Comparison of ENCODE assay signal across 1 cellular context in the genomic region with DNA sequence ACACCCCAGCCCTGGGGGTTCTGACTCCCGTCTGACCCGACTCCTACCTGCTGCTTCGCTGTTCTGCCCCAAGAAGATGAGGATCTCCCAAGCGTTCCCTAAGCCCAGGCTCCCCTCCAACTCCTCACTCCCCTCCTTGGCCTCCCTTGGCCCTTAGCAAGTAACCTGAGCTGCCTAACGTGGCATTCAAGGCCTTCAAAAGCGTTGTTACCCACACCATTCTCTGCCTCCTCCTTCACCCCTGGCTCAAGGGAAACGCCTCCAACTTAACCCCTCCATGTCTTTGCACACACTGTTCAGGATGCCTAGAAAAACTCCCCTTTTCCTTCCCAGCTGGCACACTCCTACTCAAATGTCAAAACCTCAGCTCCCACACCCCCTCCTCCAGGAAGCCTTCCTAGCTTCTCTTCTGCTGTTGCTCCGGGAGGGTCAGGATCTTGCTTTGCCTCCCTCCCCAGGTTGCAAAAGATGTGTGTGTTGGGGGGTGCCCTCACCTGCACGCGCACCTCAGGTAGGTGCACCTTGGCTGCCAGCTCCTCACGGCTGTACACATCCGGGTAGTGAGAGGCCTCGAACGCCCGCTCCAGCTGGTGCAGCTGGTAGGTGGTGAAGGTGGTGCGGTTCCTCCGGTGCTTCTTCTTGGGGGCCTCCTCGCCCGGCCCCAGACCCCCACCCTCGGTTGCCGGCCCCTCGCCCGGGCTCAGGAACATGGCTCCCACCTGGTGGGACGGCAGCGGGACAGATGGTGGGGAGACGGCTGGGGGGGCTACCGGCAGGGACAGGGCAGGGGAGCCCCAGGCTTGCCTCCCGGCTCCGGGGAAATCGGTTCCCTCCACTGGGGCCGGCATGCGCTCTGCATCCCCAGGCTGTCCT.
A peak's percentile ranks its signal among the peaks of the same experiment; 100 is the strongest.
TF ChIP-seq lines count a peak whose summit lies in the region.

No MANE protein-coding gene starts in this region.

TF ChIP-seq in HEK293, 187 proteins besides CTCF, POLR2A, EP300 and RAD21 (continued from another document and continues in another):
- TF ChIP-seq, protein P1, sequence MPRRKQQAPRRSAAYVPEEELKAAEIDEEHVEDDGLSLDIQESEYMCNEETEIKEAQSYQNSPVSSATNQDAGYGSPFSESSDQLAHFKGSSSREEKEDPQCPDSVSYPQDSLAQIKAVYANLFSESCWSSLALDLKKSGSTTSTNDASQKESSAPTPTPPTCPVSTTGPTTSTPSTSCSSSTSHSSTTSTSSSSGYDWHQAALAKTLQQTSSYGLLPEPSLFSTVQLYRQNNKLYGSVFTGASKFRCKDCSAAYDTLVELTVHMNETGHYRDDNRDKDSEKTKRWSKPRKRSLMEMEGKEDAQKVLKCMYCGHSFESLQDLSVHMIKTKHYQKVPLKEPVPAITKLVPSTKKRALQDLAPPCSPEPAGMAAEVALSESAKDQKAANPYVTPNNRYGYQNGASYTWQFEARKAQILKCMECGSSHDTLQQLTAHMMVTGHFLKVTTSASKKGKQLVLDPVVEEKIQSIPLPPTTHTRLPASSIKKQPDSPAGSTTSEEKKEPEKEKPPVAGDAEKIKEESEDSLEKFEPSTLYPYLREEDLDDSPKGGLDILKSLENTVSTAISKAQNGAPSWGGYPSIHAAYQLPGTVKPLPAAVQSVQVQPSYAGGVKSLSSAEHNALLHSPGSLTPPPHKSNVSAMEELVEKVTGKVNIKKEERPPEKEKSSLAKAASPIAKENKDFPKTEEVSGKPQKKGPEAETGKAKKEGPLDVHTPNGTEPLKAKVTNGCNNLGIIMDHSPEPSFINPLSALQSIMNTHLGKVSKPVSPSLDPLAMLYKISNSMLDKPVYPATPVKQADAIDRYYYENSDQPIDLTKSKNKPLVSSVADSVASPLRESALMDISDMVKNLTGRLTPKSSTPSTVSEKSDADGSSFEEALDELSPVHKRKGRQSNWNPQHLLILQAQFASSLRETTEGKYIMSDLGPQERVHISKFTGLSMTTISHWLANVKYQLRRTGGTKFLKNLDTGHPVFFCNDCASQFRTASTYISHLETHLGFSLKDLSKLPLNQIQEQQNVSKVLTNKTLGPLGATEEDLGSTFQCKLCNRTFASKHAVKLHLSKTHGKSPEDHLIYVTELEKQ (tag by site-specific recombination; IDR thresholded peaks at IDR 0.05; ENCODE audit: borderline replicate concordance), result no peak
- TF ChIP-seq ZNF76 (tag by site-specific recombination; IDR thresholded peaks at IDR 0.05; ENCODE audit: borderline replicate concordance, low read depth) (no peak), ZNF404 (tag by site-specific recombination; IDR thresholded peaks at IDR 0.05) (no peak), ZNF548 (tag by site-specific recombination; IDR thresholded peaks at IDR 0.05) (no peak), TCF7L2 (IDR thresholded peaks at IDR 0.05; ENCODE audit: borderline replicate concordance, low read depth, low read length) (no peak), SP2 (tag by site-specific recombination; IDR thresholded peaks at IDR 0.05) (no peak), ZNF274 (IDR thresholded peaks at IDR 0.05; ENCODE audit: low read length) (no peak), ZNF274 (tag by site-specific recombination; IDR thresholded peaks at IDR 0.05; ENCODE audit: borderline replicate concordance) (no peak), ZNF776 (tag by site-specific recombination; IDR thresholded peaks at IDR 0.05; ENCODE audit: borderline replicate concordance) (no peak), ZNF10 (tag by site-specific recombination; IDR thresholded peaks at IDR 0.05) (no peak), ZNF843 (tag by site-specific recombination; IDR thresholded peaks at IDR 0.05) (no peak), GLI4 (tag by site-specific recombination; IDR thresholded peaks at IDR 0.05) (peak; percentile 77; the same call in 1 of the 2 replicates), ZNF366 (tag by site-specific recombination; conservative IDR thresholded peaks at IDR 0.05) (no peak), ZNF302 (tag by site-specific recombination; IDR thresholded peaks at IDR 0.05; ENCODE audit: low read depth) (no peak), ZNF221 (tag by site-specific recombination; IDR thresholded peaks at IDR 0.05; ENCODE audit: borderline replicate concordance) (no peak), ZNF658 (tag by site-specific recombination; IDR thresholded peaks at IDR 0.05) (no peak), ZNF560 (tag by site-specific recombination; IDR thresholded peaks at IDR 0.05; ENCODE audit: borderline replicate concordance) (no peak), HOXD13 (CRISPR knock-in tag; IDR thresholded peaks at IDR 0.05; ENCODE audit: borderline replicate concordance) (no peak), ZNF37A (tag by site-specific recombination; IDR thresholded peaks at IDR 0.05) (no peak), ZNF311 (tag by site-specific recombination; IDR thresholded peaks at IDR 0.05; ENCODE audit: borderline replicate concordance) (no peak), ZSCAN16 (tag by site-specific recombination; IDR thresholded peaks at IDR 0.05) (no peak), ZNF670 (tag by site-specific recombination; IDR thresholded peaks at IDR 0.05; ENCODE audit: low read depth) (no peak), FEZF1 (tag by site-specific recombination; IDR thresholded peaks at IDR 0.05) (no peak), SP3 (tag by site-specific recombination; IDR thresholded peaks at IDR 0.05) (no peak), ZNF341 (tag by site-specific recombination; IDR thresholded peaks at IDR 0.05; ENCODE audit: low read depth) (no peak), ZSCAN23 (tag by site-specific recombination; IDR thresholded peaks at IDR 0.05) (no peak), ZNF530 (tag by site-specific recombination; IDR thresholded peaks at IDR 0.05; ENCODE audit: low read depth) (no peak), ZNF677 (tag by site-specific recombination; IDR thresholded peaks at IDR 0.05) (no peak), ZNF324 (tag by site-specific recombination; IDR thresholded peaks at IDR 0.05) (no peak), ZBTB1 (tag by site-specific recombination; IDR thresholded peaks at IDR 0.05) (no peak), ZNF112 (tag by site-specific recombination; IDR thresholded peaks at IDR 0.05) (no peak), ZNF664 (tag by site-specific recombination; IDR thresholded peaks at IDR 0.05) (no peak)
- TF ChIP-seq, protein P2, sequence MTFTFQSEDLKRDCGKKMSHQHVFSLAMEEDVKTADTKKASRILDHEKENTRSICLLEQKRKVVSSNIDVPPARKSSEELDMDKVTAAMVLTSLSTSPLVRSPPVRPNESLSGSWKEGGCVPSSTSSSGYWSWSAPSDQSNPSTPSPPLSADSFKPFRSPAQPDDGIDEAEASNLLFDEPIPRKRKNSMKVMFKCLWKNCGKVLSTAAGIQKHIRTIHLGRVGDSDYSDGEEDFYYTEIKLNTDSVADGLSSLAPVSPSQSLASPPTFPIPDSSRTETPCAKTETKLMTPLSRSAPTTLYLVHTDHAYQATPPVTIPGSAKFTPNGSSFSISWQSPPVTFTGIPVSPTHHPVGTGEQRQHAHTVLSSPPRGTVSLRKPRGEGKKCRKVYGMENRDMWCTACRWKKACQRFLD (tag by site-specific recombination; IDR thresholded peaks at IDR 0.05), result no peak
- TF ChIP-seq, protein P3, sequence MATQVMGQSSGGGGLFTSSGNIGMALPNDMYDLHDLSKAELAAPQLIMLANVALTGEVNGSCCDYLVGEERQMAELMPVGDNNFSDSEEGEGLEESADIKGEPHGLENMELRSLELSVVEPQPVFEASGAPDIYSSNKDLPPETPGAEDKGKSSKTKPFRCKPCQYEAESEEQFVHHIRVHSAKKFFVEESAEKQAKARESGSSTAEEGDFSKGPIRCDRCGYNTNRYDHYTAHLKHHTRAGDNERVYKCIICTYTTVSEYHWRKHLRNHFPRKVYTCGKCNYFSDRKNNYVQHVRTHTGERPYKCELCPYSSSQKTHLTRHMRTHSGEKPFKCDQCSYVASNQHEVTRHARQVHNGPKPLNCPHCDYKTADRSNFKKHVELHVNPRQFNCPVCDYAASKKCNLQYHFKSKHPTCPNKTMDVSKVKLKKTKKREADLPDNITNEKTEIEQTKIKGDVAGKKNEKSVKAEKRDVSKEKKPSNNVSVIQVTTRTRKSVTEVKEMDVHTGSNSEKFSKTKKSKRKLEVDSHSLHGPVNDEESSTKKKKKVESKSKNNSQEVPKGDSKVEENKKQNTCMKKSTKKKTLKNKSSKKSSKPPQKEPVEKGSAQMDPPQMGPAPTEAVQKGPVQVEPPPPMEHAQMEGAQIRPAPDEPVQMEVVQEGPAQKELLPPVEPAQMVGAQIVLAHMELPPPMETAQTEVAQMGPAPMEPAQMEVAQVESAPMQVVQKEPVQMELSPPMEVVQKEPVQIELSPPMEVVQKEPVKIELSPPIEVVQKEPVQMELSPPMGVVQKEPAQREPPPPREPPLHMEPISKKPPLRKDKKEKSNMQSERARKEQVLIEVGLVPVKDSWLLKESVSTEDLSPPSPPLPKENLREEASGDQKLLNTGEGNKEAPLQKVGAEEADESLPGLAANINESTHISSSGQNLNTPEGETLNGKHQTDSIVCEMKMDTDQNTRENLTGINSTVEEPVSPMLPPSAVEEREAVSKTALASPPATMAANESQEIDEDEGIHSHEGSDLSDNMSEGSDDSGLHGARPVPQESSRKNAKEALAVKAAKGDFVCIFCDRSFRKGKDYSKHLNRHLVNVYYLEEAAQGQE (tag by site-specific recombination; IDR thresholded peaks at IDR 0.05), result no peak
- TF ChIP-seq, protein P4, sequence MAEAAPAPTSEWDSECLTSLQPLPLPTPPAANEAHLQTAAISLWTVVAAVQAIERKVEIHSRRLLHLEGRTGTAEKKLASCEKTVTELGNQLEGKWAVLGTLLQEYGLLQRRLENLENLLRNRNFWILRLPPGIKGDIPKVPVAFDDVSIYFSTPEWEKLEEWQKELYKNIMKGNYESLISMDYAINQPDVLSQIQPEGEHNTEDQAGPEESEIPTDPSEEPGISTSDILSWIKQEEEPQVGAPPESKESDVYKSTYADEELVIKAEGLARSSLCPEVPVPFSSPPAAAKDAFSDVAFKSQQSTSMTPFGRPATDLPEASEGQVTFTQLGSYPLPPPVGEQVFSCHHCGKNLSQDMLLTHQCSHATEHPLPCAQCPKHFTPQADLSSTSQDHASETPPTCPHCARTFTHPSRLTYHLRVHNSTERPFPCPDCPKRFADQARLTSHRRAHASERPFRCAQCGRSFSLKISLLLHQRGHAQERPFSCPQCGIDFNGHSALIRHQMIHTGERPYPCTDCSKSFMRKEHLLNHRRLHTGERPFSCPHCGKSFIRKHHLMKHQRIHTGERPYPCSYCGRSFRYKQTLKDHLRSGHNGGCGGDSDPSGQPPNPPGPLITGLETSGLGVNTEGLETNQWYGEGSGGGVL (tag by site-specific recombination; IDR thresholded peaks at IDR 0.05), result no peak
- TF ChIP-seq, protein P5, sequence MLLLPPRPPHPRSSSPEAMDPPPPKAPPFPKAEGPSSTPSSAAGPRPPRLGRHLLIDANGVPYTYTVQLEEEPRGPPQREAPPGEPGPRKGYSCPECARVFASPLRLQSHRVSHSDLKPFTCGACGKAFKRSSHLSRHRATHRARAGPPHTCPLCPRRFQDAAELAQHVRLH (tag by site-specific recombination; IDR thresholded peaks at IDR 0.05), result peak; percentile 84; the same call in 1 of the 2 replicates
- TF ChIP-seq, protein P6, sequence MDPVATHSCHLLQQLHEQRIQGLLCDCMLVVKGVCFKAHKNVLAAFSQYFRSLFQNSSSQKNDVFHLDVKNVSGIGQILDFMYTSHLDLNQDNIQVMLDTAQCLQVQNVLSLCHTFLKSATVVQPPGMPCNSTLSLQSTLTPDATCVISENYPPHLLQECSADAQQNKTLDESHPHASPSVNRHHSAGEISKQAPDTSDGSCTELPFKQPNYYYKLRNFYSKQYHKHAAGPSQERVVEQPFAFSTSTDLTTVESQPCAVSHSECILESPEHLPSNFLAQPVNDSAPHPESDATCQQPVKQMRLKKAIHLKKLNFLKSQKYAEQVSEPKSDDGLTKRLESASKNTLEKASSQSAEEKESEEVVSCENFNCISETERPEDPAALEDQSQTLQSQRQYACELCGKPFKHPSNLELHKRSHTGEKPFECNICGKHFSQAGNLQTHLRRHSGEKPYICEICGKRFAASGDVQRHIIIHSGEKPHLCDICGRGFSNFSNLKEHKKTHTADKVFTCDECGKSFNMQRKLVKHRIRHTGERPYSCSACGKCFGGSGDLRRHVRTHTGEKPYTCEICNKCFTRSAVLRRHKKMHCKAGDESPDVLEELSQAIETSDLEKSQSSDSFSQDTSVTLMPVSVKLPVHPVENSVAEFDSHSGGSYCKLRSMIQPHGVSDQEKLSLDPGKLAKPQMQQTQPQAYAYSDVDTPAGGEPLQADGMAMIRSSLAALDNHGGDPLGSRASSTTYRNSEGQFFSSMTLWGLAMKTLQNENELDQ (tag by site-specific recombination; IDR thresholded peaks at IDR 0.05; ENCODE audit: low read depth), result no peak
- TF ChIP-seq, protein P7, sequence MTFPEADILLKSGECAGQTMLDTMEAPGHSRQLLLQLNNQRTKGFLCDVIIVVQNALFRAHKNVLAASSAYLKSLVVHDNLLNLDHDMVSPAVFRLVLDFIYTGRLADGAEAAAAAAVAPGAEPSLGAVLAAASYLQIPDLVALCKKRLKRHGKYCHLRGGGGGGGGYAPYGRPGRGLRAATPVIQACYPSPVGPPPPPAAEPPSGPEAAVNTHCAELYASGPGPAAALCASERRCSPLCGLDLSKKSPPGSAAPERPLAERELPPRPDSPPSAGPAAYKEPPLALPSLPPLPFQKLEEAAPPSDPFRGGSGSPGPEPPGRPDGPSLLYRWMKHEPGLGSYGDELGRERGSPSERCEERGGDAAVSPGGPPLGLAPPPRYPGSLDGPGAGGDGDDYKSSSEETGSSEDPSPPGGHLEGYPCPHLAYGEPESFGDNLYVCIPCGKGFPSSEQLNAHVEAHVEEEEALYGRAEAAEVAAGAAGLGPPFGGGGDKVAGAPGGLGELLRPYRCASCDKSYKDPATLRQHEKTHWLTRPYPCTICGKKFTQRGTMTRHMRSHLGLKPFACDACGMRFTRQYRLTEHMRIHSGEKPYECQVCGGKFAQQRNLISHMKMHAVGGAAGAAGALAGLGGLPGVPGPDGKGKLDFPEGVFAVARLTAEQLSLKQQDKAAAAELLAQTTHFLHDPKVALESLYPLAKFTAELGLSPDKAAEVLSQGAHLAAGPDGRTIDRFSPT (tag by site-specific recombination; IDR thresholded peaks at IDR 0.05), result peak; percentile 28; the same call in 1 of the 2 replicates
- TF ChIP-seq, protein P8, sequence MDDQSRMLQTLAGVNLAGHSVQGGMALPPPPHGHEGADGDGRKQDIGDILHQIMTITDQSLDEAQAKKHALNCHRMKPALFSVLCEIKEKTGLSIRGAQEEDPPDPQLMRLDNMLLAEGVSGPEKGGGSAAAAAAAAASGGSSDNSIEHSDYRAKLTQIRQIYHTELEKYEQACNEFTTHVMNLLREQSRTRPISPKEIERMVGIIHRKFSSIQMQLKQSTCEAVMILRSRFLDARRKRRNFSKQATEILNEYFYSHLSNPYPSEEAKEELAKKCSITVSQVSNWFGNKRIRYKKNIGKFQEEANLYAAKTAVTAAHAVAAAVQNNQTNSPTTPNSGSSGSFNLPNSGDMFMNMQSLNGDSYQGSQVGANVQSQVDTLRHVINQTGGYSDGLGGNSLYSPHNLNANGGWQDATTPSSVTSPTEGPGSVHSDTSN (CRISPR knock-in tag; IDR thresholded peaks at IDR 0.05), result no peak
